3 cellular contexts compared by ENCODE assay signal in genomic region chr5:26470439-26470838, GRCh38.
"Had no signal": no experiment of that assay in that cellular context is flagged by ENCODE, and none has a peak within 500 bp of the region (broad histone marks: within the 10 kb centered on the region; RNA-seq: fewer than 3 reads in every experiment).

No MANE protein-coding gene starts in this region.

- H3K4me3 ChIP-seq: GM12878 had no signal

- DNase-seq: GDM1, GF-D8 had no signal
